11 cellular contexts compared by ENCODE assay signal in the genomic region with DNA sequence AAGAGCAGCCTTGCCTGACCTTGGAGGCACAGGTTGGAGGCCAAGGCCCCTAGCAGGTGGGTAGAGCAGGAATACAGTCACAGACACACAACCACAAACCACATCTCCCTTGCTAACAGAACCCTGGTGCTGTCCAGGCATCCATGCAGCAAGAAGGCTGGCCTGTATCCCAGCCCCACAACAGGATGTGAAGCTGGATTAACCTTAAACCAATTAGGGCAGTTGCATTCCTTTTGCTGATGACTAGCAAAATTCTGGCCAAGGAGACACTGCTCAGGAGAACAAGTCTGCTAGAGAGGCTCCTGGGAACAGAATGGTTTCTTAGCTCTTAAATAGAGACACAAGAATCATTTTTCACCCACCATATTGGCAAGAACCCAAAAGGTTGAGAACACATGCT.
DNase-seq lines count a peak whose midpoint lies in the region; ATAC-seq and TF ChIP-seq lines count a peak whose summit lies in the region.
"Had no signal": no experiment of that assay in that cellular context is flagged by ENCODE, and none has a peak within 500 bp of the region (broad histone marks: within the 10 kb centered on the region; RNA-seq: fewer than 3 reads in every experiment).

No MANE protein-coding gene starts in this region.

- H3K36me3 ChIP-seq in heart left ventricle = no peaks in the 10 kb centered on the region

- H3K27ac ChIP-seq in heart left ventricle = no peak overlapping the region

- no peak for TF ChIP-seq POLR2A in heart left ventricle (IDR thresholded peaks at IDR 0.05)

- peaks cover 0 to 15% (median 7%) of the 10 kb centered on the region in 12 donors for H3K4me1 ChIP-seq in heart left ventricle

- H3K27me3 ChIP-seq in heart left ventricle = peaks cover 0 to 4% (median 0%) of the 10 kb centered on the region in 9 donors

- H3K4me3 ChIP-seq in skeletal muscle cell (ENCODE audit: low read depth, low read length) (no peak overlapping the region), heart left ventricle (no peak overlapping the region)
- H3K4me3 ChIP-seq: lung had no signal

- DNase-seq in ELR (ENCODE audit: low read depth) = peak; percentile 47
- peak; percentile 31 for DNase-seq in NCI-H82 treated with DMSO at 0.1 percent for 48 hours (lab: John Stamatoyannopoulos, UW; ENCODE audit: unreplicated experiment)
- DNase-seq in fibroblast of gingiva (ENCODE audit: low read depth) = peak; percentile 52
- DNase-seq in skeletal muscle cell (ENCODE audit: low read depth) = peak; percentile 95
- no peak for DNase-seq in NCI-H526 treated with DMSO at 0.1 percent for 48 hours (lab: John Stamatoyannopoulos, UW)
- no peak for DNase-seq in heart left ventricle
- DNase-seq: activated CD4-positive, alpha-beta T cell treated with anti-CD3 and anti-CD28 coated beads, Interleukin-2, amount 10 ng/mL, durations not matched to agents 7 days and 5 days; DMS53; substantia nigra had no signal

- H3K9me3 ChIP-seq in heart left ventricle = peaks cover 0 to 10% (median 0%) of the 10 kb centered on the region in 12 donors

- intact Hi-C loops in heart left ventricle (cut with DNase I) = loop anchor here in 2 of 10 donors (2.0 to 10.0 kb wide), 3 partner anchors 74 to 756 kb away; no protein-coding TSS in a partner anchor

- TF ChIP-seq CTCF in heart left ventricle (IDR thresholded peaks at IDR 0.05) = no peak

- no peak for ATAC-seq in heart left ventricle
- ATAC-seq in GM19324 (IDR thresholded peaks at IDR 0.05; ENCODE audit: low FRiP score, unreplicated experiment) = no peak

Comparison
In these comparisons a context has a peak if more than half of its experiments do, and no peak if none do; other contexts are left out.
1. DNase-seq: peak in ELR (single experiment), NCI-H82 treated with DMSO at 0.1 percent for 48 hours (single experiment), fibroblast of gingiva (single experiment) and skeletal muscle cell (single experiment); none in NCI-H526 treated with DMSO at 0.1 percent for 48 hours (single experiment) and heart left ventricle (0 of 5).